28 cellular contexts compared by ENCODE assay signal in genomic region chrX:99761731-99762130, GRCh38.
"Had no signal": no experiment of that assay in that cellular context is flagged by ENCODE, and none has a peak within 500 bp of the region (broad histone marks: within the 10 kb centered on the region; RNA-seq: fewer than 3 reads in every experiment).

No MANE protein-coding gene starts in this region.

- H3K27ac ChIP-seq: stomach, suprapubic skin, testis, thoracic aorta, thyroid gland, tibial artery, tibial nerve, transverse colon, upper lobe of left lung, upper lobe of right lung, uterus, vagina had no signal

- DNase-seq: stimulated activated CD4-positive, alpha-beta T cell treated with anti-CD3 and anti-CD28 coated beads, Interleukin-2, amount 100 ng/mL, for 48 hours; stimulated activated CD4-positive, alpha-beta T cell treated with anti-CD3 and anti-CD28 coated beads, Interleukin-4, amount 100 ng/mL, for 1 hour; stimulated activated CD4-positive, alpha-beta T cell treated with anti-CD3 and anti-CD28 coated beads, Interleukin-4, amount 100 ng/mL, for 24 hours; stimulated activated CD4-positive, alpha-beta T cell treated with anti-CD3 and anti-CD28 coated beads, Interleukin-4, amount 100 ng/mL, for 4 hours; stimulated activated CD8-positive, alpha-beta memory T cell treated with anti-CD3 and anti-CD28 coated beads, Interleukin-4, amount 100 ng/mL, for 48 hours; stimulated activated naive B cell treated with anti-CD40 and anti-IgM and Interleukin-4, amounts not matched to agents 10 μg/mL and 1 μg/mL and 100 μg/mL, for 72 hours; stimulated activated naive CD4-positive, alpha-beta T cell; stimulated activated naive CD4-positive, alpha-beta T cell treated with Interleukin-2 at 50 U/mL for 16 hours; stimulated activated naive CD8-positive, alpha-beta T cell treated with anti-CD3 and anti-CD28 coated beads, Interleukin-15, amount 100 ng/mL, for 72 hours; stimulated activated naive CD8-positive, alpha-beta T cell treated with anti-CD3 and anti-CD28 coated beads, Interleukin-15, Interleukin-2, amounts not matched to agents 100 U/mL and 50 U/mL, for 24 hours; stomach; substantia nigra; testis; thyroid gland; tibial artery; transverse colon; trophoblast cell; upper lobe of left lung; upper lobe of right lung; uterus had no signal

- H3K36me3 ChIP-seq: stomach, suprapubic skin, thoracic aorta, thyroid gland, tibial artery, tibial nerve, transverse colon, upper lobe of left lung, upper lobe of right lung, uterus, vagina had no signal

- H3K27me3 ChIP-seq: suprapubic skin, testis, thyroid gland, tibial artery, tibial nerve, transverse colon, upper lobe of left lung, upper lobe of right lung, uterus, vagina had no signal

- H3K36me3 Mint-ChIP-seq: stimulated activated effector memory CD8-positive, alpha-beta T cell treated with anti-CD3 and anti-CD28 coated beads, Interleukin-12 subunit alpha, Interleukin-12 subunit beta, amount 100 ng/mL, for 72 hours; stimulated activated memory B cell treated with anti-CD40 and anti-IgM and Interleukin-4, amounts not matched to agents 10 μg/mL and 1 μg/mL and 100 μg/mL, for 72 hours; stimulated activated naive B cell treated with anti-CD40 and anti-IgM and Interleukin-4, amounts not matched to agents 10 μg/mL and 1 μg/mL and 100 μg/mL, for 72 hours; type B pancreatic cell had no signal

- H3K4me3 Mint-ChIP-seq: stimulated activated effector memory CD8-positive, alpha-beta T cell treated with anti-CD3 and anti-CD28 coated beads, Interleukin-12 subunit alpha, Interleukin-12 subunit beta, amount 100 ng/mL, for 72 hours; stimulated activated memory B cell treated with anti-CD40 and anti-IgM and Interleukin-4, amounts not matched to agents 10 μg/mL and 1 μg/mL and 100 μg/mL, for 72 hours; stimulated activated naive B cell treated with anti-CD40 and anti-IgM and Interleukin-4, amounts not matched to agents 10 μg/mL and 1 μg/mL and 100 μg/mL, for 72 hours; stimulated activated naive CD8-positive, alpha-beta T cell treated with anti-CD3 and anti-CD28 coated beads, Interleukin-15, amount 100 ng/mL, for 72 hours; stimulated activated naive CD8-positive, alpha-beta T cell treated with anti-CD3 and anti-CD28 coated beads, Interleukin-15, Interleukin-2, amounts not matched to agents 100 ng/mL and 50 ng/mL, for 24 hours; type B pancreatic cell had no signal

- H3K9me3 Mint-ChIP-seq: stimulated activated naive CD8-positive, alpha-beta T cell treated with anti-CD3 and anti-CD28 coated beads, Interleukin-15, Interleukin-2, amounts not matched to agents 100 ng/mL and 50 ng/mL, for 24 hours had no signal

- H3K27me3 Mint-ChIP-seq: stimulated activated memory B cell treated with anti-CD40 and anti-IgM and Interleukin-4, amounts not matched to agents 10 μg/mL and 1 μg/mL and 100 μg/mL, for 72 hours; stimulated activated naive B cell treated with anti-CD40 and anti-IgM and Interleukin-4, amounts not matched to agents 10 μg/mL and 1 μg/mL and 100 μg/mL, for 72 hours; stimulated activated naive CD8-positive, alpha-beta T cell treated with anti-CD3 and anti-CD28 coated beads, Interleukin-15, amount 100 ng/mL, for 72 hours; stimulated activated naive CD8-positive, alpha-beta T cell treated with anti-CD3 and anti-CD28 coated beads, Interleukin-15, Interleukin-2, amounts not matched to agents 100 ng/mL and 50 ng/mL, for 24 hours; type B pancreatic cell had no signal

- H3K4me3 ChIP-seq: stomach, suprapubic skin, testis, thoracic aorta, thyroid gland, tibial artery, tibial nerve, transverse colon, upper lobe of left lung, upper lobe of right lung, uterus, vagina had no signal

- H3K4me1 ChIP-seq: stomach, suprapubic skin, testis, thyroid gland, tibial artery, tibial nerve, transverse colon, upper lobe of left lung, upper lobe of right lung, uterus, vagina had no signal

- H3K4me1 Mint-ChIP-seq: stimulated activated effector memory CD8-positive, alpha-beta T cell treated with anti-CD3 and anti-CD28 coated beads, Interleukin-12 subunit alpha, Interleukin-12 subunit beta, amount 100 ng/mL, for 72 hours; stimulated activated memory B cell treated with anti-CD40 and anti-IgM and Interleukin-4, amounts not matched to agents 10 μg/mL and 1 μg/mL and 100 μg/mL, for 72 hours; stimulated activated naive B cell treated with anti-CD40 and anti-IgM and Interleukin-4, amounts not matched to agents 10 μg/mL and 1 μg/mL and 100 μg/mL, for 72 hours; stimulated activated naive CD8-positive, alpha-beta T cell treated with anti-CD3 and anti-CD28 coated beads, Interleukin-15, amount 100 ng/mL, for 72 hours had no signal

- H3K27ac Mint-ChIP-seq: stimulated activated effector memory CD8-positive, alpha-beta T cell treated with anti-CD3 and anti-CD28 coated beads, Interleukin-12 subunit alpha, Interleukin-12 subunit beta, amount 100 ng/mL, for 72 hours; stimulated activated memory B cell treated with anti-CD40 and anti-IgM and Interleukin-4, amounts not matched to agents 10 μg/mL and 1 μg/mL and 100 μg/mL, for 72 hours; stimulated activated naive B cell treated with anti-CD40 and anti-IgM and Interleukin-4, amounts not matched to agents 10 μg/mL and 1 μg/mL and 100 μg/mL, for 72 hours; stimulated activated naive CD8-positive, alpha-beta T cell treated with anti-CD3 and anti-CD28 coated beads, Interleukin-15, amount 100 ng/mL, for 72 hours; stimulated activated naive CD8-positive, alpha-beta T cell treated with anti-CD3 and anti-CD28 coated beads, Interleukin-15, Interleukin-2, amounts not matched to agents 100 ng/mL and 50 ng/mL, for 24 hours; type B pancreatic cell had no signal

- H3K9me3 ChIP-seq: suprapubic skin, testis, thoracic aorta, thyroid gland, tibial nerve, transverse colon, upper lobe of right lung, uterus, vagina had no signal
